9 cellular contexts compared by ENCODE assay signal in the genomic region with DNA sequence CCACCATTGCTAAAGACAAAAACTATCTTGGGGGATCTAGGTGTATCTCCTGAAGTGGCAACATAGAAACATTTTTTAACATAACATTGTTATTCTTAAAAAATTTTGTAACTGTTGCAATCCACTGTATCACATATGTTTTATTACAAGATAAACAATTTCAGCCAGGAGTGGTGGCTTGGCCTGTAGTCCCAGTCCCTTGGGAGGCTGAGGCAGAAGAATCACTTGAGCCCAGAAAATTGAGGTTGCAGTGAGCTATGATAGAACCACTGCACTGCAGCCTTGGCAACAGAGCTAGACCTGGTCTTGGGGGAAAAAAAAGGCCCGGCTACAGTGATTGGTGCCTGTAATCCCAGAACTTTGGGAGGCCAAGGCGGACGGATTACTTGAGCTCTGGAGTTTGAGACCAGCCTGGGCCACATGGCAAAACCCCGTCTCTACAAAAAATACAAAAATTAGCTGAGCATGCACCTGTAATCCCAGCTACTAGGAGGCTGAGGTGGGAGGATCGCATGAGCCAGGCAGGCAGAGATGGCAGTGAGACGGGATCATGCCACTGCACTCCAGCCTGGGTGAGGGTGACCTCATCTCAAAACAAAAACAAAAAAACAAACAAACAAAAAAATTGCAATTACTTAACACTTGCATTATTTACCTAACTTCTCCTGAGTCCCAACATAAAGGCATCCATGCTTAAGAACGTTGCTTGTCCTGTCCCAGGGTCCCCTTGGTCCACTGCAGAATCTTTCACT. TPM values are rescaled to one million over a fixed set of nuclear protein-coding genes. Genes with fewer than 3 reads are reported as not detected.
A peak's percentile ranks its signal among the peaks of the same experiment; 100 is the strongest.
DNase-seq lines count a peak whose midpoint lies in the region; ATAC-seq and TF ChIP-seq lines count a peak whose summit lies in the region.
"Had no signal": no experiment of that assay in that cellular context is flagged by ENCODE, and none has a peak within 500 bp of the region (broad histone marks: within the 10 kb centered on the region; RNA-seq: fewer than 3 reads in every experiment).

No MANE protein-coding gene starts in this region.

- no peaks in the 10 kb centered on the region for H3K36me3 ChIP-seq in CD4-positive, CD25-positive, alpha-beta regulatory T cell (ENCODE audit: control insufficient read depth, insufficient read depth, low read length)
- H3K36me3 ChIP-seq in NT2/D1 (ENCODE audit: insufficient read depth, insufficient read length, low read length) (peaks cover 7% of the 10 kb centered on the region), ectodermal cell (ENCODE audit: control insufficient read depth, insufficient read depth, low read length) (no peaks in the 10 kb centered on the region), H7 (replicated peaks; ENCODE audit: control insufficient read depth, insufficient read depth, low read length) (no peaks in the 10 kb centered on the region)

- no peaks in the 10 kb centered on the region for H3K9me3 Mint-ChIP-seq in CD4-positive, CD25-positive, alpha-beta regulatory T cell
- no peaks in the 10 kb centered on the region for H3K9me3 Mint-ChIP-seq in neural crest cell

- H3K36me3 Mint-ChIP-seq in CD4-positive, CD25-positive, alpha-beta regulatory T cell: peaks cover 4% of the 10 kb centered on the region
- H3K36me3 Mint-ChIP-seq in neural crest cell (ENCODE audit: low read depth): no peaks in the 10 kb centered on the region

- no peak overlapping the region for H3K27ac ChIP-seq in CD4-positive, CD25-positive, alpha-beta regulatory T cell (ENCODE audit: insufficient read depth, low read length, poor library complexity, severe bottlenecking)
- peak overlapping the region; percentile 94 for H3K27ac ChIP-seq in ectodermal cell (ENCODE audit: insufficient read depth, low read depth, low read length, poor library complexity, severe bottlenecking)

- no peak for ATAC-seq in CD4-positive, CD25-positive, alpha-beta regulatory T cell (ENCODE audit: low read depth in 2 of 2)
- no peak for ATAC-seq in GM21619 (IDR thresholded peaks at IDR 0.05; ENCODE audit: unreplicated experiment)

- H3K4me3 ChIP-seq in CD4-positive, CD25-positive, alpha-beta regulatory T cell (ENCODE audit: low read depth, low read length): no peak overlapping the region
- H3K4me3 ChIP-seq in NT2/D1 (ENCODE audit: insufficient read length, low read depth) (no peak overlapping the region), ectodermal cell (ENCODE audit: insufficient read depth, low read depth, low read length) (no peak overlapping the region), H7 (ENCODE audit: insufficient read depth, low read depth, low read length) (no peak overlapping the region)

- TF ChIP-seq CTCF in neural crest cell (conservative IDR thresholded peaks at IDR 0.05): no peak

- H3K4me3 Mint-ChIP-seq in CD4-positive, CD25-positive, alpha-beta regulatory T cell: peak overlapping the region in 3 of 4 donors; percentile 84 to 94 (median 94)
- H3K4me3 Mint-ChIP-seq in neural crest cell: peak overlapping the region; percentile 95

- WGBS in ectodermal cell, 2 experiments: 82 to 85% methylated on average over 7 of the region's 7 CpGs

- H3K4me1 Mint-ChIP-seq in CD4-positive, CD25-positive, alpha-beta regulatory T cell: peaks cover 39 to 71% (median 54%) of the 10 kb centered on the region in 4 donors
- peaks cover 63% of the 10 kb centered on the region for H3K4me1 Mint-ChIP-seq in neural crest cell

- no peaks in the 10 kb centered on the region for H3K27me3 ChIP-seq in CD4-positive, CD25-positive, alpha-beta regulatory T cell (ENCODE audit: control insufficient read depth, insufficient read depth, low read length)
- H3K27me3 ChIP-seq in NT2/D1 (ENCODE audit: insufficient read depth, insufficient read length) (no peaks in the 10 kb centered on the region), ectodermal cell (ENCODE audit: control insufficient read depth, insufficient read depth, low read length, poor library complexity, severe bottlenecking) (no peaks in the 10 kb centered on the region), H7 (ENCODE audit: control insufficient read depth, insufficient read depth, low read length) (no peaks in the 10 kb centered on the region)

- no peaks in the 10 kb centered on the region for H3K9me3 ChIP-seq in CD4-positive, CD25-positive, alpha-beta regulatory T cell (ENCODE audit: control insufficient read depth in 2 of 2, low read length in 2 of 2)
- no peaks in the 10 kb centered on the region for H3K9me3 ChIP-seq in NT2/D1 (ENCODE audit: insufficient read depth, low read length)
- no peaks in the 10 kb centered on the region for H3K9me3 ChIP-seq in ectodermal cell (ENCODE audit: control insufficient read depth, low read length)

- peaks cover 7% of the 10 kb centered on the region for H3K27me3 Mint-ChIP-seq in CD4-positive, CD25-positive, alpha-beta regulatory T cell
- no peaks in the 10 kb centered on the region for H3K27me3 Mint-ChIP-seq in neural crest cell (ENCODE audit: low read depth)

- peak overlapping the region; percentile 59 to 99 (median 97) for H3K27ac Mint-ChIP-seq in CD4-positive, CD25-positive, alpha-beta regulatory T cell
- peak overlapping the region; percentile 100 for H3K27ac Mint-ChIP-seq in neural crest cell (ENCODE audit: unreplicated experiment)

- H3K4me1 ChIP-seq in CD4-positive, CD25-positive, alpha-beta regulatory T cell (ENCODE audit: control insufficient read depth, insufficient read depth, low read length, poor library complexity, severe bottlenecking): peaks cover 45% of the 10 kb centered on the region
- H3K4me1 ChIP-seq in NT2/D1 (ENCODE audit: insufficient read depth, insufficient read length): no peaks in the 10 kb centered on the region
- peaks cover 19% of the 10 kb centered on the region for H3K4me1 ChIP-seq in ectodermal cell (ENCODE audit: control insufficient read depth, insufficient read depth, low read length)

- peak overlapping the region; percentile 70 for H3K9ac ChIP-seq in NT2/D1 (ENCODE audit: insufficient read length, low read depth)

- no peak for DNase-seq in CD4-positive, CD25-positive, alpha-beta regulatory T cell
- no peak for DNase-seq in NT2/D1 (ENCODE audit: low read depth, low spot score)
- DNase-seq in neural crest cell (ENCODE audit: low read depth, low spot score): no peak
- DNase-seq in H7: no peak
- DNase-seq in activated CD4-positive, CD25-positive, alpha-beta regulatory T cell (lab: John Stamatoyannopoulos, UW): no peak
- DNase-seq in stimulated activated CD4-positive, alpha-beta T cell treated with anti-CD3 and anti-CD28 coated beads, Interleukin-12 subunit alpha, Interleukin-12 subunit beta, amount 100 ng/mL, for 4 hours: no peak
- DNase-seq: NCI-H1105 had no signal

RNA-seq across cellular contexts. Expression of a gene that starts 1.5 kb away (rescaled TPM):
- 57.6 TPM for total RNA-seq in CD4-positive, CD25-positive, alpha-beta regulatory T cell
- polyA plus RNA-seq in CD4-positive, CD25-positive, alpha-beta regulatory T cell: 10 to 100 TPM in 1 of 4 donors, 1 to 10 TPM in 3; 4.1 to 14.5 (median 9.0) TPM
- 16.8 TPM for polyA plus RNA-seq in ectodermal cell (2013, experiment 1 of 4)
- 18.7 TPM for polyA plus RNA-seq in ectodermal cell (2013, experiment 2 of 4)
- 11.2 TPM for polyA plus RNA-seq in ectodermal cell (2013, experiment 3 of 4)
- 14.1 TPM for polyA plus RNA-seq in ectodermal cell (2013, experiment 4 of 4)
- total RNA-seq in neural crest cell: 39.5 and 40.6 TPM in 2 replicates
- 13.7 and 15.1 TPM in 2 replicates for total RNA-seq in H7 (2014; rRNA removed; shearing (Covaris generic))

RNA-seq across cellular contexts. Expression of a gene that starts 2.3 kb away (rescaled TPM):
- 48.1 TPM for total RNA-seq in CD4-positive, CD25-positive, alpha-beta regulatory T cell
- 10 to 100 TPM; 12.0 to 34.2 (median 21.0) TPM for polyA plus RNA-seq in CD4-positive, CD25-positive, alpha-beta regulatory T cell
- polyA plus RNA-seq in ectodermal cell (2013, experiment 1 of 4): 32.8 TPM
- 45.2 TPM for polyA plus RNA-seq in ectodermal cell (2013, experiment 2 of 4)
- 19.4 TPM for polyA plus RNA-seq in ectodermal cell (2013, experiment 3 of 4)
- 23.1 TPM for polyA plus RNA-seq in ectodermal cell (2013, experiment 4 of 4)
- 74.9 and 77.0 TPM in 2 replicates for total RNA-seq in neural crest cell
- 24.7 and 25.6 TPM in 2 replicates for total RNA-seq in H7 (2014; rRNA removed; shearing (Covaris generic))
